Comparison of ENCODE assay signal across 1 cellular context in genomic region chr3:64375737-64376136, GRCh38.
TF ChIP-seq lines count a peak whose summit lies in the region.

No MANE protein-coding gene starts in this region.

TF ChIP-seq in SK-N-SH, 30 proteins besides CTCF, POLR2A, EP300 and RAD21 (continued from another document):
- TF ChIP-seq MAX (IDR thresholded peaks at IDR 0.05; ENCODE audit: low read depth) (no peak), SIN3A (IDR thresholded peaks at IDR 0.05; ENCODE audit: borderline replicate concordance, low read depth, low read length) (no peak), CHD2 (IDR thresholded peaks at IDR 0.05; ENCODE audit: low read length, partially characterized antibody) (no peak), MEF2A (IDR thresholded peaks at IDR 0.05; ENCODE audit: borderline replicate concordance, low read depth) (no peak), TAF1 (IDR thresholded peaks at IDR 0.05; ENCODE audit: borderline replicate concordance, low read depth, low read length) (no peak), MXI1 (IDR thresholded peaks at IDR 0.05; ENCODE audit: low read depth, low read length) (no peak), REST (IDR thresholded peaks at IDR 0.05; ENCODE audit: low read depth, low read length) (no peak)
